In genomic region chr19:19821366-19822147, GRCh38 we compare ENCODE assay signal across 8 cellular contexts. TPM values are rescaled to one million over a fixed set of nuclear protein-coding genes. Genes with fewer than 3 reads are reported as not detected.
A peak's percentile ranks its signal among the peaks of the same experiment; 100 is the strongest.
DNase-seq lines count a peak whose midpoint lies in the region; ATAC-seq and TF ChIP-seq lines count a peak whose summit lies in the region.

Gene ZNF506, minus strand, starts transcription at chr19:19821750. Its CDS starts 147 bp downstream, at chr19:19821603.

- TF ChIP-seq CTCF in BJ (IDR thresholded peaks at IDR 0.05; ENCODE audit: insufficient read depth, low read depth, low read length) (no peak), endodermal cell (conservative IDR thresholded peaks at IDR 0.05) (no peak)

- POLR2A ChIA-PET in BJ (lab: Charles Lee): interaction anchor here (0.9 to 1.8 kb wide), 3 partner anchors 44 to 88 kb away, joined by 3 to 5 read pairs (median 4); partner anchors contain the start of genes ZNF14 and ZNF253

- H3K4me3 Mint-ChIP-seq in endodermal cell: peak within 1 kb of the TSS; percentile 93

- no peaks in the 10 kb centered on the region for H3K4me1 ChIP-seq in endodermal cell (ENCODE audit: control insufficient read depth, insufficient read depth, low read length)

- H3K27me3 Mint-ChIP-seq in endodermal cell (ENCODE audit: insufficient read depth): peaks cover 2% of the 10 kb centered on the region

- no peaks in the 10 kb centered on the region for H3K27me3 ChIP-seq in BJ (ENCODE audit: control insufficient read depth, insufficient read depth, low read length)
- H3K27me3 ChIP-seq in endodermal cell (ENCODE audit: control insufficient read depth, insufficient read depth, low read length, poor library complexity, severe bottlenecking): no peaks in the 10 kb centered on the region

- H3K27ac Mint-ChIP-seq in endodermal cell: peak within 1 kb of the TSS; percentile 98

- H3K4me3 ChIP-seq in BJ (ENCODE audit: low read depth, low read length) (peak within 1 kb of the TSS; percentile 56), endodermal cell (ENCODE audit: low read length) (peak within 1 kb of the TSS; percentile 86)

- 20 to 51% methylated on average over 26 to 35 of the region's 35 CpGs for WGBS in endodermal cell (ENCODE audit: insufficient coverage in 1 of 2, insufficient read length in 1 of 2), 2 experiments

- H3K4me1 Mint-ChIP-seq in endodermal cell: peaks cover 7% of the 10 kb centered on the region

- H3K27ac ChIP-seq in endodermal cell (ENCODE audit: low read depth, low read length): peak within 1 kb of the TSS; percentile 81

- peaks cover 57% of the 10 kb centered on the region for H3K9me3 Mint-ChIP-seq in endodermal cell

- H3K9me3 ChIP-seq in endodermal cell (ENCODE audit: control insufficient read depth, low read length): peaks cover 70% of the 10 kb centered on the region

- peak; percentile 85 for ATAC-seq in HG03520 (IDR thresholded peaks at IDR 0.05; ENCODE audit: unreplicated experiment)

- no peaks in the 10 kb centered on the region for H3K36me3 ChIP-seq in BJ (ENCODE audit: control insufficient read depth, insufficient read depth, low read length)
- peaks cover 20% of the 10 kb centered on the region for H3K36me3 ChIP-seq in endodermal cell (ENCODE audit: control insufficient read depth, insufficient read depth, low read length)

- H3K9ac ChIP-seq in endodermal cell (ENCODE audit: extremely low read depth, low read length, poor library complexity, severe bottlenecking): peak within 1 kb of the TSS; percentile 74

- H3K36me3 Mint-ChIP-seq in endodermal cell (ENCODE audit: low read depth): peaks cover 26% of the 10 kb centered on the region

- DNase-seq in BJ (ENCODE audit: low read depth) (peak; percentile 72), GM19240 (ENCODE audit: insufficient read length, low spot score) (peak; percentile 58), NCI-H82 treated with DMSO at 0.1 percent for 48 hours (lab: John Stamatoyannopoulos, UW; ENCODE audit: unreplicated experiment) (peak; percentile 89), endodermal cell (peak; percentile 98), mesenteric fat pad (ENCODE audit: low spot score) (peak; percentile 99)
- DNase-seq in activated CD8-positive, alpha-beta memory T cell treated with anti-CD3 and anti-CD28 coated beads, Interleukin-2, amount 50 U/mL, for 4 hours: peak; percentile 96
- DNase-seq in stimulated activated CD8-positive, alpha-beta memory T cell treated with anti-CD3 and anti-CD28 coated beads, Interleukin-15, amount 100 ng/mL, for 1 hour (ENCODE audit: low read depth): peak; percentile 94

- CTCF ChIA-PET in BJ (lab: Yijun Ruan, JAX): interaction anchor here (0.6 kb wide), 1 partner anchor 352 kb away, joined by 3 read pairs; no protein-coding TSS in a partner anchor

RNA-seq across cellular contexts. Expression of gene ZNF506, which starts in this region (rescaled TPM):
- polyA plus RNA-seq in BJ (2011; rRNA removed): 3.9 and 7.2 TPM in 2 replicates
- 5.8 and 8.9 TPM in 2 replicates for polyA minus RNA-seq in BJ (2011; rRNA and poly(A)+ RNA removed)
- 10 to 100 TPM in 1 of 2 donors, 1 to 10 TPM in 1; 8.8 to 12.0 TPM for total RNA-seq in endodermal cell
- polyA plus RNA-seq in endodermal cell (2013, experiment 1 of 2): 10.5 TPM
- 11.7 TPM for polyA plus RNA-seq in endodermal cell (2013, experiment 2 of 2)
- 16.4 TPM for total RNA-seq in mesenteric fat pad

Comparison
In these comparisons a context has a peak if more than half of its experiments do, and no peak if none do; other contexts are left out.
1. Peak in every context shown above with its lines: DNase-seq, ATAC-seq, H3K4me3 ChIP-seq and H3K27ac ChIP-seq.